Comparison of ENCODE assay signal across 1 cellular context in the genomic region with DNA sequence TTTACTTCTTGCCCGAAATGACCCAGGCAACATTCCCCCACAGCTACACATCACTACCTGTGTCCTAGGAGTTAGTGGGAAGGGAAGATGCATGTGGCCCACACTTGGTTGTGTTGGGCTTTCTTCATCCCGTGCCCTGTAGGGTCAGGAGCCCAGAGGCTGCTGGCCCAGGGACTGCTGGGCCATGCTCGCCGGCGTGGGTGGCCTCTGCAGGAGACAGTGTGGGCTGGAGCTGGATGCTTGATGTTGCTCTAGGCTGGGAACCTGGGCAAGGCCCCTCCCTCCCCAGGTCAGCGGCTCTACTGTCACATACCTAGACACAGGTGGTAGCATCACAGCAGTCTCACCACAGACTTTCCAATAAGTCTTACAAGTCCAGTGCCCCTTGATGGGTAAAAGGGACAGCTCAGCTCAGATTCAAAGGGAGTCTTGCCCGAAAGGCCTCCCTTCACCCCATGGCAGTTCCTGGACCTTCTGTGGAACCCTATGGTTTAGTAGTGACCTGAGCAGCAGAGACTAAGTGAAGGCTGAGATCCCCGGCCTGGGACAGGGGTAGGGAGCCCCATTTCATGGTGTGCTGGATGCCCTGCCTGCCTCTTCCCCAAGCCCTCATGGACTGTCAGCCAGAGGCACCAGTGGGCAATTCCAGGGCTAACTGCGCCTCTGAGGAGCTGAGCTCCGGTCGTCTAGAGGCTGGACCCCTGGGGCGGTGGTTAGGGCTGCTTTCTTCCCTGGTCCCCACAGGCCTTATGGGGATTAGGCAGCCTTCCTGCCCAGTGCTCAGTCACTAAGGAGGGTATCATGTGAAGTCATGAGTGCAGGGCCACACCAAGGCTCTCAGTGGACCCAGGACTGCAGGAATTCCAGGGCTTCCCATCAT.
TF ChIP-seq lines count a peak whose summit lies in the region.

No MANE protein-coding gene starts in this region.

TF ChIP-seq in HepG2, 621 proteins besides CTCF, POLR2A, EP300 and RAD21:
- TF ChIP-seq ZMYM4 (CRISPR knock-in tag; IDR thresholded peaks at IDR 0.05) (no peak), ZFX (CRISPR knock-in tag; IDR thresholded peaks at IDR 0.05; ENCODE audit: low read depth) (no peak), PCBP1 (IDR thresholded peaks at IDR 0.05; ENCODE audit: borderline replicate concordance, low read depth, low read length) (no peak), ZSCAN22 (CRISPR knock-in tag; IDR thresholded peaks at IDR 0.05) (no peak), REPIN1 (CRISPR knock-in tag; IDR thresholded peaks at IDR 0.05; ENCODE audit: borderline replicate concordance, low read depth) (no peak), CHD2 (IDR thresholded peaks at IDR 0.05; ENCODE audit: low read depth, low read length) (no peak), ZNF549 (CRISPR knock-in tag; IDR thresholded peaks at IDR 0.05) (no peak), TBX3 (IDR thresholded peaks at IDR 0.05; ENCODE audit: borderline replicate concordance) (no peak), NRL (CRISPR knock-in tag; IDR thresholded peaks at IDR 0.05; ENCODE audit: borderline replicate concordance) (no peak), ZBTB20 (CRISPR knock-in tag; IDR thresholded peaks at IDR 0.05; ENCODE audit: borderline replicate concordance, low read depth) (no peak)
- TF ChIP-seq, protein P1, sequence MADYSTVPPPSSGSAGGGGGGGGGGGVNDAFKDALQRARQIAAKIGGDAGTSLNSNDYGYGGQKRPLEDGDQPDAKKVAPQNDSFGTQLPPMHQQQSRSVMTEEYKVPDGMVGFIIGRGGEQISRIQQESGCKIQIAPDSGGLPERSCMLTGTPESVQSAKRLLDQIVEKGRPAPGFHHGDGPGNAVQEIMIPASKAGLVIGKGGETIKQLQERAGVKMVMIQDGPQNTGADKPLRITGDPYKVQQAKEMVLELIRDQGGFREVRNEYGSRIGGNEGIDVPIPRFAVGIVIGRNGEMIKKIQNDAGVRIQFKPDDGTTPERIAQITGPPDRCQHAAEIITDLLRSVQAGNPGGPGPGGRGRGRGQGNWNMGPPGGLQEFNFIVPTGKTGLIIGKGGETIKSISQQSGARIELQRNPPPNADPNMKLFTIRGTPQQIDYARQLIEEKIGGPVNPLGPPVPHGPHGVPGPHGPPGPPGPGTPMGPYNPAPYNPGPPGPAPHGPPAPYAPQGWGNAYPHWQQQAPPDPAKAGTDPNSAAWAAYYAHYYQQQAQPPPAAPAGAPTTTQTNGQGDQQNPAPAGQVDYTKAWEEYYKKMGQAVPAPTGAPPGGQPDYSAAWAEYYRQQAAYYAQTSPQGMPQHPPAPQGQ (CRISPR knock-in tag; IDR thresholded peaks at IDR 0.05; ENCODE audit: borderline replicate concordance) = no peak
- TF ChIP-seq, protein P2, sequence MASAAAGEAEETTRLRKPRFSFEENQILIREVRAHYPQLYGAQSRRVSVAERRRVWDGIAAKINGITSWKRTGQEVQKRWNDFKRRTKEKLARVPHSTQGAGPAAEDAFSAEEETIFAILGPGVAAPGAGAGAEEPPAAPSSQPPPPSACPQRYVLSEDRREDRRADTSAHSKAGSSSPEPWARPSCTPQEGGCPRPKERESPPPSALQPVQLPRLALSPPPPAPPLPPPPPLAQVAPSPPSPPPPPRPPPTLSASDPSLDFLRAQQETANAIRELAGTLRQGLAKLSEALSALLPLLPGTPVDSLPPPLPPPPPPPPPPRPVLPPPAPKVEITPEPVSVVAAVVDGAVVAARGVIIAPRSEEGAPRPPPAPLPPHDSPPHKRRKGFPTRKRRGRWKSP (CRISPR knock-in tag; IDR thresholded peaks at IDR 0.05) = no peak
